Comparison of ENCODE assay signal across 7 cellular contexts in genomic region chr14:34520304-34520964, GRCh38. TPM values are rescaled to one million over a fixed set of nuclear protein-coding genes. Genes with fewer than 3 reads are reported as not detected.
DNase-seq lines count a peak whose midpoint lies in the region; ATAC-seq, FAIRE-seq and TF ChIP-seq lines count a peak whose summit lies in the region.
"Not testable (repeated sequence)": the region's sequence is repeated elsewhere in the genome, so short reads cannot be mapped to it uniquely, and the experiment has no call there.

No MANE protein-coding gene starts in this region.

- intact Hi-C loops in left colon (cut with DNase I, micrococcal nuclease); mucosa of descending colon (cut with DNase I, micrococcal nuclease); pancreas (cut with DNase I): not testable (repeated sequence)

- H3K27ac Mint-ChIP-seq in WTC11 (peak overlapping the region; percentile 78; the same call in 1 of the 2 replicates), endodermal cell (peak overlapping the region; percentile 23)
- peak overlapping the region; percentile 6 for H3K27ac Mint-ChIP-seq in activated naive CD8-positive, alpha-beta T cell

- peak; percentile 20 for FAIRE-seq in pancreas (lab: Jason Lieb, UNC)

- H3K36me3 Mint-ChIP-seq in WTC11 (peaks cover 64% of the 10 kb centered on the region), endodermal cell (ENCODE audit: low read depth) (peaks cover 72% of the 10 kb centered on the region)
- peaks cover 26% of the 10 kb centered on the region for H3K36me3 Mint-ChIP-seq in activated naive CD8-positive, alpha-beta T cell

- H3K27ac ChIP-seq in endodermal cell (ENCODE audit: low read depth, low read length); pancreas: not testable (repeated sequence)

- not testable (repeated sequence) for H3K9ac ChIP-seq in endodermal cell (ENCODE audit: extremely low read depth, low read length, poor library complexity, severe bottlenecking)

- not testable (repeated sequence) for TF ChIP-seq CTCF in WTC11 (IDR thresholded peaks at IDR 0.05); endodermal cell (conservative IDR thresholded peaks at IDR 0.05); mucosa of descending colon (IDR thresholded peaks at IDR 0.05); pancreas (IDR thresholded peaks at IDR 0.05)

- not testable (repeated sequence) for H3K27me3 ChIP-seq in endodermal cell (ENCODE audit: control insufficient read depth, insufficient read depth, low read length, poor library complexity, severe bottlenecking); pancreas

- WGBS in endodermal cell (ENCODE audit: insufficient coverage in 1 of 2, insufficient read length in 1 of 2), 2 experiments = 95 to 96% methylated on average over 6 to 7 of the region's 7 CpGs
- 96 to 99% methylated on average over 7 of the region's 7 CpGs for WGBS in pancreas, 2 donors

- DNase-seq in LoVo (ENCODE audit: low spot score) = peak; percentile 45
- not testable (repeated sequence) for DNase-seq in WTC11 (ENCODE audit: low spot score); endodermal cell; pancreas
- peak; percentile 61 to 77 for DNase-seq in left colon
- peak; percentile 70 to 76 (median 73) for DNase-seq in mucosa of descending colon

- POLR2A ChIA-PET in WTC11 (lab: Charles Lee) = not testable (repeated sequence)

- not testable (repeated sequence) for H3K27me3 Mint-ChIP-seq in WTC11 (ENCODE audit: low read depth); activated naive CD8-positive, alpha-beta T cell; endodermal cell (ENCODE audit: insufficient read depth)

- ATAC-seq in WTC11, pancreas: not testable (repeated sequence)
- ATAC-seq in left colon = peak; percentile 86
- peak; percentile 92 for ATAC-seq in mucosa of descending colon

- CTCF ChIA-PET in WTC11 (lab: Charles Lee) = not testable (repeated sequence)

- not testable (repeated sequence) for H3K4me1 ChIP-seq in endodermal cell (ENCODE audit: control insufficient read depth, insufficient read depth, low read length); pancreas
- peaks cover 44% of the 10 kb centered on the region for H3K4me1 ChIP-seq in mucosa of descending colon (ENCODE audit: low read depth)

- not testable (repeated sequence) for H3K4me3 ChIP-seq in endodermal cell (ENCODE audit: low read length); mucosa of descending colon; pancreas

- H3K36me3 ChIP-seq in endodermal cell (ENCODE audit: control insufficient read depth, insufficient read depth, low read length) = peaks cover 69% of the 10 kb centered on the region
- H3K36me3 ChIP-seq in mucosa of descending colon (ENCODE audit: low read depth) = not testable (repeated sequence)
- H3K36me3 ChIP-seq in pancreas = peaks cover 12 to 74% (median 42%) of the 10 kb centered on the region in 3 donors

- H3K4me1 Mint-ChIP-seq in WTC11; activated naive CD8-positive, alpha-beta T cell (ENCODE audit: low read depth); endodermal cell: not testable (repeated sequence)

- not testable (repeated sequence) for H3K4me3 Mint-ChIP-seq in WTC11; activated naive CD8-positive, alpha-beta T cell; endodermal cell

- H3K9me3 ChIP-seq in endodermal cell (ENCODE audit: control insufficient read depth, low read length); mucosa of descending colon; pancreas: not testable (repeated sequence)

- not testable (repeated sequence) for H3K9me3 Mint-ChIP-seq in WTC11; activated naive CD8-positive, alpha-beta T cell (ENCODE audit: low read depth); endodermal cell

RNA-seq across cellular contexts. Expression of gene EAPP, which starts 19.1 kb away (rescaled TPM):
- 24.4 to 25.4 TPM (median 24.9 TPM) in 3 replicates for total RNA-seq in WTC11 (2021)
- total RNA-seq in endodermal cell = 10 to 100 TPM; 34.7 to 38.6 TPM
- polyA plus RNA-seq in endodermal cell (2013, experiment 1 of 2) = 46.6 TPM
- 42.3 TPM for polyA plus RNA-seq in endodermal cell (2013, experiment 2 of 2)
- 10 to 100 TPM; 51.5 to 59.7 TPM for total RNA-seq in left colon
- total RNA-seq in mucosa of descending colon = 10 to 100 TPM; 43.4 to 78.0 (median 66.0) TPM
- total RNA-seq in pancreas = 10 to 100 TPM in 5 of 6 donors, 1 to 10 TPM in 1; 9.9 to 19.2 (median 15.4) TPM
- 10 to 100 TPM; 12.2 to 24.7 TPM for polyA plus RNA-seq in pancreas

RNA-seq across cellular contexts. Expression of gene SPTSSA, which starts 58.4 kb away (rescaled TPM):
- 21.7 to 24.5 TPM (median 22.5 TPM) in 3 replicates for total RNA-seq in WTC11 (2021)
- 10 to 100 TPM; 28.5 to 37.8 TPM for total RNA-seq in endodermal cell
- polyA plus RNA-seq in endodermal cell (2013, experiment 1 of 2) = 27.4 TPM
- polyA plus RNA-seq in endodermal cell (2013, experiment 2 of 2) = 28.1 TPM
- 10 to 100 TPM; 47.4 to 59.1 TPM for total RNA-seq in left colon
- 10 to 100 TPM; 39.0 to 63.9 (median 44.2) TPM for total RNA-seq in mucosa of descending colon
- total RNA-seq in pancreas = 10 to 100 TPM in 1 of 6 donors, 1 to 10 TPM in 5; 3.4 to 12.4 (median 6.5) TPM
- 10 to 100 TPM; 11.7 to 16.3 TPM for polyA plus RNA-seq in pancreas

Comparison
In these comparisons a context has a peak if more than half of its experiments do, and no peak if none do; other contexts are left out.
1. H3K27ac Mint-ChIP-seq: peak in every context shown above with its lines; median percentile 78 in WTC11; 23 in endodermal cell; 6 in activated naive CD8-positive, alpha-beta T cell.